8 cellular contexts compared by ENCODE assay signal in genomic region chr7:76166404-76167255, GRCh38. TPM values are rescaled to one million over a fixed set of nuclear protein-coding genes. Genes with fewer than 3 reads are reported as not detected.
DNase-seq lines count a peak whose midpoint lies in the region; ATAC-seq and TF ChIP-seq lines count a peak whose summit lies in the region.

No MANE protein-coding gene starts in this region.

- peak; percentile 85 for DNase-seq in GM04504 (ENCODE audit: low read depth)
- peak; percentile 74 for DNase-seq in HFF-Myc (ENCODE audit: extremely low read depth, low read depth)
- peak; percentile 83 for DNase-seq in NCI-H1048 (lab: John Stamatoyannopoulos, UW)
- DNase-seq in SK-N-SH = peak; percentile 99
- peak; percentile 91 to 97 for DNase-seq in activated naive CD4-positive, alpha-beta T cell treated with anti-CD3 and anti-CD28 coated beads, Interleukin-2, amount 50 U/mL, for 72 hours (ENCODE audit: low spot score in 2 of 2)
- peak; percentile 95 for DNase-seq in globus pallidus (ENCODE audit: low spot score)
- DNase-seq in non-pigmented ciliary epithelial cell (ENCODE audit: low read depth) = peak; percentile 58
- DNase-seq in substantia nigra (lab: John Stamatoyannopoulos, UW) = peak; percentile 72 to 98 (median 94)

- peaks cover 0 to 3% of the 10 kb centered on the region in 2 experiments; a peak in 1 of 4 replicates for H3K4me1 ChIP-seq in SK-N-SH (ENCODE audit: control insufficient read depth in 1 of 2, insufficient read depth in 2 of 2, low read depth in 1 of 2, low read length in 1 of 2)

- peak overlapping the region; percentile 96 for H2AFZ ChIP-seq in SK-N-SH (ENCODE audit: low read depth)

- no peaks in the 10 kb centered on the region for H3K36me3 ChIP-seq in SK-N-SH (replicated peaks in 1 of 2; ENCODE audit: control insufficient read depth in 1 of 2, insufficient read depth in 2 of 2, low read length in 1 of 2)

- peak; percentile 27 for TF ChIP-seq RAD21 in SK-N-SH (IDR thresholded peaks at IDR 0.05; ENCODE audit: low read length)

- TF ChIP-seq CTCF in HFF-Myc (IDR thresholded peaks at IDR 0.05; ENCODE audit: low read depth, low read length, missing control alignments) = peak; percentile 9
- peak; percentile 28; the same call in 1 of the 2 replicates for TF ChIP-seq CTCF in SK-N-SH (IDR thresholded peaks at IDR 0.05)

- no peaks in the 10 kb centered on the region for H4K20me1 ChIP-seq in SK-N-SH (ENCODE audit: insufficient read depth)

- H3K79me2 ChIP-seq in SK-N-SH (ENCODE audit: insufficient read depth) = no peaks in the 10 kb centered on the region

- peaks cover 10% of the 10 kb centered on the region for H3F3A ChIP-seq in SK-N-SH (replicated peaks; ENCODE audit: insufficient read depth)

- CTCF ChIA-PET in SK-N-SH (lab: Yijun Ruan, JAX) = interaction anchor here (0.7 to 3.9 kb wide), 9 partner anchors 11 to 187 kb away, joined by 3 to 63 read pairs (median 4); no protein-coding TSS in a partner anchor

- 3% methylated on average over 63 of the region's 67 CpGs for WGBS in SK-N-SH (ENCODE audit: low lambda C conversion rate)

- no peaks in the 10 kb centered on the region for H3K9me3 Mint-ChIP-seq in activated naive CD4-positive, alpha-beta T cell treated with anti-CD3 and anti-CD28 coated beads, Interleukin-2, amount 50 U/mL, for 72 hours

- H3K27ac Mint-ChIP-seq in activated naive CD4-positive, alpha-beta T cell treated with anti-CD3 and anti-CD28 coated beads, Interleukin-2, amount 50 U/mL, for 72 hours = peak overlapping the region; percentile 14 to 94

- H3K36me3 Mint-ChIP-seq in activated naive CD4-positive, alpha-beta T cell treated with anti-CD3 and anti-CD28 coated beads, Interleukin-2, amount 50 U/mL, for 72 hours = no peaks in the 10 kb centered on the region

- peak overlapping the region; percentile 97 for H3K4me2 ChIP-seq in SK-N-SH

- H3K27ac ChIP-seq in SK-N-SH (ENCODE audit: low read depth in 2 of 2, low read length in 1 of 2) (peak overlapping the region; percentile 59 to 70; a peak in 3 of 4 replicates), substantia nigra (ENCODE audit: low read depth, low read length, poor library complexity, severe bottlenecking) (peak overlapping the region; percentile 86)

- peak; percentile 94 for ATAC-seq in activated naive CD4-positive, alpha-beta T cell treated with anti-CD3 and anti-CD28 coated beads, Interleukin-2, amount 50 U/mL, for 72 hours

- no peak for TF ChIP-seq EP300 in SK-N-SH (IDR thresholded peaks at IDR 0.05; ENCODE audit: borderline replicate concordance in 1 of 2, low read depth in 1 of 2, low read length in 1 of 2)

- no peaks in the 10 kb centered on the region for H3K27me3 ChIP-seq in SK-N-SH (ENCODE audit: insufficient read depth)

- H3K9me2 ChIP-seq in SK-N-SH = no peaks in the 10 kb centered on the region

- peak overlapping the region; percentile 58 for H3K9ac ChIP-seq in SK-N-SH

- no peaks in the 10 kb centered on the region for H3K9me3 ChIP-seq in SK-N-SH

- H3K4me3 ChIP-seq in HFF-Myc (replicated peaks; ENCODE audit: low read depth, low read length) (peak overlapping the region; percentile 59), SK-N-SH (ENCODE audit: low read depth in 2 of 2, low read length in 1 of 2) (peak overlapping the region; percentile 65 to 69)

- POLR2A ChIA-PET in SK-N-SH (lab: Yijun Ruan, JAX) = interaction anchor here (0.6 to 1.5 kb wide), 12 partner anchors 19 to 302 kb away, joined by 3 to 15 read pairs (median 3); partner anchors contain the start of genes MDH2, STYXL1 and YWHAG

TF ChIP-seq in SK-N-SH, 30 proteins besides CTCF, POLR2A, EP300 and RAD21 (continues in another document):
- no peak for TF ChIP-seq FOXJ3 (CRISPR knock-in tag; IDR thresholded peaks at IDR 0.05)
- no peak for TF ChIP-seq PBX3 (IDR thresholded peaks at IDR 0.05)
- TF ChIP-seq NFIC (IDR thresholded peaks at IDR 0.05; ENCODE audit: borderline replicate concordance) = no peak
- no peak for TF ChIP-seq GATA2 (CRISPR knock-in tag; IDR thresholded peaks at IDR 0.05)
- TF ChIP-seq RCOR1 (IDR thresholded peaks at IDR 0.05; ENCODE audit: low read length) = no peak; the same call in 1 of the 2 replicates
- TF ChIP-seq RFX5 (IDR thresholded peaks at IDR 0.05; ENCODE audit: low read length) = peak; percentile 55; the same call in 1 of the 2 replicates
- no peak for TF ChIP-seq ZBTB33 (IDR thresholded peaks at IDR 0.05; ENCODE audit: borderline replicate concordance, low read depth)
- no peak for TF ChIP-seq MEF2A (IDR thresholded peaks at IDR 0.05; ENCODE audit: borderline replicate concordance, low read depth)
- TF ChIP-seq TEAD4 (IDR thresholded peaks at IDR 0.05; ENCODE audit: borderline replicate concordance, insufficient read depth) = no peak
- peak; percentile 29; the same call in 1 of the 2 replicates for TF ChIP-seq USF1 (IDR thresholded peaks at IDR 0.05; ENCODE audit: borderline replicate concordance, low read depth)
- no peak for TF ChIP-seq JUND (IDR thresholded peaks at IDR 0.05)
- TF ChIP-seq POLR2AphosphoS5 (IDR thresholded peaks at IDR 0.05; ENCODE audit: low read depth, low read length) = peak; percentile 80
- TF ChIP-seq TAF1 (IDR thresholded peaks at IDR 0.05; ENCODE audit: borderline replicate concordance, low read depth, low read length) = peak; percentile 64; the same call in 1 of the 2 replicates
- no peak for TF ChIP-seq USF2 (IDR thresholded peaks at IDR 0.05; ENCODE audit: borderline replicate concordance, low read depth, low read length)
- peak; percentile 18; the same call in 1 of the 2 replicates for TF ChIP-seq SIN3A (IDR thresholded peaks at IDR 0.05; ENCODE audit: borderline replicate concordance, low read depth, low read length)

RNA-seq across cellular contexts. Expression of gene SRRM3, which starts 35.1 kb away (rescaled TPM):
- 2.5 and 2.7 TPM in 2 replicates for polyA plus RNA-seq in SK-N-SH (2012; rRNA removed)
- 1.4 and 3.7 TPM in 2 replicates for polyA plus RNA-seq in SK-N-SH (2012; cell fraction: cytosol; rRNA removed)
- 4.7 and 9.2 TPM in 2 replicates for polyA plus RNA-seq in SK-N-SH (2012; cell fraction: nucleus; rRNA removed)
- total RNA-seq in activated naive CD4-positive, alpha-beta T cell treated with anti-CD3 and anti-CD28 coated beads, Interleukin-2, amount 50 U/mL, for 72 hours = not detected

Comparison
In these comparisons a context has a peak if more than half of its experiments do, and no peak if none do; other contexts are left out.
1. Peak in every context shown above with its lines: DNase-seq, ATAC-seq, H3K4me3 ChIP-seq and H3K27ac ChIP-seq.